ENCODE assay signal across 8 cellular contexts in genomic region chr11:14380947-14381555, GRCh38. TPM values are rescaled to one million over a fixed set of nuclear protein-coding genes. Genes with fewer than 3 reads are reported as not detected.
DNase-seq lines count a peak whose midpoint lies in the region; ATAC-seq and TF ChIP-seq lines count a peak whose summit lies in the region.

No MANE protein-coding gene starts in this region.

- peak overlapping the region; percentile 84 for H3K4me3 ChIP-seq in ACC112 (ENCODE audit: low read depth, low read length)
- peak overlapping the region; percentile 28 for H3K4me3 ChIP-seq in RWPE2 (ENCODE audit: severe bottlenecking)
- peak overlapping the region; percentile 49 for H3K4me3 ChIP-seq in ovary
- H3K4me3 ChIP-seq in vagina, result peak overlapping the region; percentile 40 to 46

- H3K79me2 ChIP-seq in ACC112 (ENCODE audit: control insufficient read depth, insufficient read depth, low read length, unreplicated experiment), result no peaks in the 10 kb centered on the region

- H2AFZ ChIP-seq in ACC112 (ENCODE audit: low read length, unreplicated experiment), result peak overlapping the region; percentile 85

- TF ChIP-seq POLR2A in ovary (IDR thresholded peaks at IDR 0.05), result no peak
- no peak for TF ChIP-seq POLR2A in vagina (IDR thresholded peaks at IDR 0.05)

- no peak overlapping the region for H3K27ac ChIP-seq in ACC112 (ENCODE audit: low read depth, low read length)
- peak overlapping the region; percentile 22 for H3K27ac ChIP-seq in RWPE2 (ENCODE audit: poor library complexity, severe bottlenecking)
- H3K27ac ChIP-seq in ovary, result peak overlapping the region in 1 of 2 donors; percentile 33
- peak overlapping the region; percentile 17 for H3K27ac ChIP-seq in vagina

- H3K27me3 ChIP-seq in ACC112 (ENCODE audit: insufficient read depth, low read length) (no peaks in the 10 kb centered on the region), RWPE2 (ENCODE audit: insufficient read depth, poor library complexity, severe bottlenecking) (no peaks in the 10 kb centered on the region), ovary (no peaks in the 10 kb centered on the region), vagina (no peaks in the 10 kb centered on the region)

- TF ChIP-seq CTCF in RWPE2 (IDR thresholded peaks at IDR 0.05; ENCODE audit: poor library complexity, severe bottlenecking) (peak; percentile 15), ovary (IDR thresholded peaks at IDR 0.05) (no peak), vagina (IDR thresholded peaks at IDR 0.05) (no peak)

- DNase-seq in RWPE2 (ENCODE audit: low spot score) (no peak), amniotic epithelial cell (ENCODE audit: low read depth) (peak; percentile 38), cardiac septum (ENCODE audit: low spot score) (peak; percentile 89), ovary (peak; percentile 66 to 84 (median 78)), vagina (ENCODE audit: extremely low spot score in 2 of 2) (no peak)

- TF ChIP-seq EP300 in ovary (IDR thresholded peaks at IDR 0.05), result no peak

- ATAC-seq in GM18867 (IDR thresholded peaks at IDR 0.05; ENCODE audit: unreplicated experiment) (peak; percentile 89), HG03108 (IDR thresholded peaks at IDR 0.05; ENCODE audit: unreplicated experiment) (peak; percentile 78), RWPE2 (ENCODE audit: low read depth) (peak; percentile 85)

- intact Hi-C loops in cardiac septum (cut with DNase I) (no loop called here), ovary (cut with DNase I) (no loop called here), vagina (cut with DNase I) (no loop called here)

- H3K9me3 ChIP-seq in RWPE2 (ENCODE audit: severe bottlenecking), result no peaks in the 10 kb centered on the region
- no peaks in the 10 kb centered on the region for H3K9me3 ChIP-seq in ovary
- no peaks in the 10 kb centered on the region for H3K9me3 ChIP-seq in vagina

- H3K36me3 ChIP-seq in ACC112 (ENCODE audit: insufficient read depth, low read length) (no peaks in the 10 kb centered on the region), RWPE2 (ENCODE audit: low read depth) (no peaks in the 10 kb centered on the region), ovary (no peaks in the 10 kb centered on the region), vagina (no peaks in the 10 kb centered on the region)

- peaks cover 38% of the 10 kb centered on the region for H3K4me1 ChIP-seq in ACC112 (ENCODE audit: control insufficient read depth, insufficient read depth, low read length, unreplicated experiment)
- no peaks in the 10 kb centered on the region for H3K4me1 ChIP-seq in RWPE2 (ENCODE audit: insufficient read depth, poor library complexity, severe bottlenecking)
- peaks cover 4% of the 10 kb centered on the region for H3K4me1 ChIP-seq in ovary (ENCODE audit: insufficient read depth)
- H3K4me1 ChIP-seq in vagina, result peaks cover 12% of the 10 kb centered on the region

- 1% methylated on average over 51 to 54 of the region's 54 CpGs for WGBS in ovary, 3 donors

RNA-seq across cellular contexts. Expression of gene RRAS2, which starts 22.1 kb away (rescaled TPM):
- total RNA-seq in cardiac septum (142 TPM), ovary (10 to 100 TPM; 29.1 to 45.2 (median 36.0) TPM), vagina (32.7 TPM)
- 10 to 100 TPM; 25.7 to 32.2 TPM for polyA plus RNA-seq in ovary

Comparison
In these comparisons a context has a peak if more than half of its experiments do, and no peak if none do; other contexts are left out.
1. H3K4me3 ChIP-seq: peak in every context shown above with its lines; median percentile 84 in ACC112; 49 in ovary; 43 in vagina; 28 in RWPE2.
2. DNase-seq: peak in amniotic epithelial cell (single experiment), cardiac septum (single experiment) and ovary (5 of 5); none in RWPE2 (single experiment) and vagina (0 of 2).
3. Peak in every context shown above with its lines, with median percentiles within 50 percentile points of each other: ATAC-seq.